In genomic region chr6:47455533-47456209, GRCh38 we compare ENCODE assay signal across 10 cellular contexts. TPM values are rescaled to one million over a fixed set of nuclear protein-coding genes. Genes with fewer than 3 reads are reported as not detected.
A peak's percentile ranks its signal among the peaks of the same experiment; 100 is the strongest.
DNase-seq lines count a peak whose midpoint lies in the region; ATAC-seq lines count a peak whose summit lies in the region.
"Had no signal": no experiment of that assay in that cellular context is flagged by ENCODE, and none has a peak within 500 bp of the region (broad histone marks: within the 10 kb centered on the region; RNA-seq: fewer than 3 reads in every experiment).

No MANE protein-coding gene starts in this region.

- intact Hi-C loops in posterior vena cava (cut with DNase I) = no loop called here

- peak; percentile 75 for ATAC-seq in HG02678 (IDR thresholded peaks at IDR 0.05; ENCODE audit: unreplicated experiment)

- DNase-seq in NCI-H2196 (lab: John Stamatoyannopoulos, UW; ENCODE audit: unreplicated experiment) (peak; percentile 20), NCI-H2196 treated with DMSO at 0.1 percent for 48 hours (lab: John Stamatoyannopoulos, UW; ENCODE audit: unreplicated experiment) (no peak), HT1080 (ENCODE audit: low read depth) (peak; percentile 14), renal cortical epithelial cell (ENCODE audit: low read depth) (peak; percentile 28), KG1 (lab: John Stamatoyannopoulos, UW) (no peak), posterior vena cava (ENCODE audit: low spot score) (no peak)
- no peak for DNase-seq in stimulated activated CD4-positive, alpha-beta T cell treated with anti-CD3 and anti-CD28 coated beads, Interleukin-4, amount 100 ng/mL, for 1 hour
- DNase-seq: activated CD4-positive, alpha-beta T cell treated with anti-CD3 and anti-CD28 coated beads, Interleukin-2, amount 50 U/mL, for 1 hour; IMR-90 had no signal

RNA-seq across cellular contexts. Expression of gene CD2AP, which starts 21.9 kb away (rescaled TPM):
- total RNA-seq in HT1080 (2014; rRNA removed; shearing (Covaris generic)) = 20.4 and 23.3 TPM in 2 replicates
- 19.7 and 24.2 TPM in 2 replicates for polyA plus RNA-seq in HT1080 (2015; cell fraction: cytosol; rRNA removed)
- polyA plus RNA-seq in HT1080 (2015; cell fraction: nucleus; rRNA removed) = 20.9 and 21.3 TPM in 2 replicates
- total RNA-seq in renal cortical epithelial cell = 90.3 and 113 TPM in 2 replicates
- total RNA-seq in posterior vena cava = 10 to 100 TPM; 20.1 to 26.5 TPM

Comparison
In these comparisons a context has a peak if more than half of its experiments do, and no peak if none do; other contexts are left out.
1. DNase-seq: peak in NCI-H2196 (single experiment), HT1080 (single experiment) and renal cortical epithelial cell (single experiment); none in NCI-H2196 treated with DMSO at 0.1 percent for 48 hours (single experiment), KG1 (single experiment), posterior vena cava (single experiment) and stimulated activated CD4-positive, alpha-beta T cell treated with anti-CD3 and anti-CD28 coated beads, Interleukin-4, amount 100 ng/mL, for 1 hour (single experiment).